1 cellular context compared by ENCODE assay signal in genomic region chr6:41723178-41723935, GRCh38.
A peak's percentile ranks its signal among the peaks of the same experiment; 100 is the strongest.
TF ChIP-seq lines count a peak whose summit lies in the region.

No MANE protein-coding gene starts in this region.

TF ChIP-seq in H1, 55 proteins besides CTCF, POLR2A, EP300 and RAD21:
- TF ChIP-seq EGR1 (IDR thresholded peaks at IDR 0.05; ENCODE audit: borderline replicate concordance, low read depth, low read length) (no peak), CEBPB (IDR thresholded peaks at IDR 0.05; ENCODE audit: low read depth, low read length) (peak; percentile 97)
